1 cellular context compared by ENCODE assay signal in genomic region chrX:13761606-13762005, GRCh38.
TF ChIP-seq lines count a peak whose summit lies in the region.

No MANE protein-coding gene starts in this region.

TF ChIP-seq in K562, 482 proteins besides CTCF, POLR2A, EP300 and RAD21:
- TF ChIP-seq MEF2A (IDR thresholded peaks at IDR 0.05; ENCODE audit: control insufficient read depth, low read depth, low read length) (no peak), ZBTB7A (IDR thresholded peaks at IDR 0.05; ENCODE audit: borderline replicate concordance, control insufficient read depth, low read depth, low read length) (no peak)
TF ChIP-seq in K562: peak in this region for 0.
